7 cellular contexts compared by ENCODE assay signal in the genomic region with DNA sequence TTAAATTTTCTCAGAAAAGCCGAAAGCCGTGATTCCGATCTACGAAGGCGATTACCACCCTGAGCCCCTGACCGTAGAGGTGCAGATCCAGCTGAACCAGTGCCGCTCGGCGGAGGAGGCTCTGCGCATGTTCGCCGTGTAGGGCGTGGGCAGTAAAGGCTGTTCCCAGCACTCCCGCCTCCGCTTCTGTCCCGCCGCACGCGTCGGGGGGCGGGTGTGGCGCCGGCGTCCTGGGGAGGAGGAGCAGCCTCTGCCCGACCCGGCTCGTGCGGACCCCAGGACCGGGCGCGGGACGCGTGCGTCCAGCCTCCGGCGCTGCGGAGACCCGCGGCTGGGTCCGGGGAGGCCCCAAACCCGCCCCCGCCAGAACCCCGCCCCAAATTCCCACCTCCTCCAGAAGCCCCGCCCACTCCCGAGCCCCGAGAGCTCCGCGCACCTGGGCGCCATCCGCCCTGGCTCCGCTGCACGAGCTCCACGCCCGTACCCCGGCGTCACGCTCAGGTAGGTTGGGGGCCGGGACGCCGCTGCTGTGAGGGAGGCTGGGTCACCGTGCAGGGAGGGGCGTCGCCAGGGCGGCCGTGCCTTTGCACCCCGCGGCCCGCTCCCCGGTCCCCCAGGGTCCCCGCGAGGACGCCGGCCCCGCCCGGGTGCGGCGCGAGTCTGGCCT. TPM values are rescaled to one million over a fixed set of nuclear protein-coding genes. Genes with fewer than 3 reads are reported as not detected.
DNase-seq lines count a peak whose midpoint lies in the region; ATAC-seq and TF ChIP-seq lines count a peak whose summit lies in the region.

TSS of gene B3GNT4 (plus strand) at position 409 of the 667 bp plus-strand sequence. CDS start 910 bp downstream, outside the sequence.

- no peak within 1 kb of the TSS for H3K27ac ChIP-seq in effector memory CD4-positive, alpha-beta T cell (ENCODE audit: insufficient read depth, low read length, poor library complexity, severe bottlenecking)

- no peaks in the 10 kb centered on the region for H3K9me3 Mint-ChIP-seq in activated CD8-positive, alpha-beta T cell treated with anti-CD3 and anti-CD28 coated beads for 36 hours

- peaks cover 18% of the 10 kb centered on the region for H3K27me3 Mint-ChIP-seq in activated CD8-positive, alpha-beta T cell treated with anti-CD3 and anti-CD28 coated beads for 36 hours

- CTCF ChIA-PET in activated CD8-positive, alpha-beta T cell treated with anti-CD3 and anti-CD28 coated beads for 36 hours (lab: Charles Lee) = interaction anchor here (0.9 kb wide), 1 partner anchor 32 kb away, joined by 3 read pairs; no protein-coding TSS in a partner anchor

- H3K4me1 Mint-ChIP-seq in activated CD8-positive, alpha-beta T cell treated with anti-CD3 and anti-CD28 coated beads for 36 hours (ENCODE audit: low read depth) = peaks cover 14% of the 10 kb centered on the region

- H3K36me3 Mint-ChIP-seq in activated CD8-positive, alpha-beta T cell treated with anti-CD3 and anti-CD28 coated beads for 36 hours (ENCODE audit: low read depth) = peaks cover 7% of the 10 kb centered on the region

- ATAC-seq in GM19438 (IDR thresholded peaks at IDR 0.05; ENCODE audit: low read depth, unreplicated experiment) (peak; percentile 51), HG02571 (IDR thresholded peaks at IDR 0.05; ENCODE audit: unreplicated experiment) (no peak)
- ATAC-seq in activated CD8-positive, alpha-beta T cell treated with anti-CD3 and anti-CD28 coated beads for 36 hours = peak; percentile 77

- no peaks in the 10 kb centered on the region for H3K27me3 ChIP-seq in effector memory CD4-positive, alpha-beta T cell (replicated peaks; ENCODE audit: control insufficient read depth, insufficient read depth, low read length, poor library complexity, severe bottlenecking)

- H3K9me3 ChIP-seq in effector memory CD4-positive, alpha-beta T cell (ENCODE audit: control insufficient read depth, low read length) = no peaks in the 10 kb centered on the region

- H3K4me3 ChIP-seq in effector memory CD4-positive, alpha-beta T cell (ENCODE audit: insufficient read depth, low read depth, low read length, poor library complexity, severe bottlenecking) = peak within 1 kb of the TSS; percentile 61

- DNase-seq in NCI-H2171 treated with DMSO at 0.1 percent for 48 hours (lab: John Stamatoyannopoulos, UW) (peak; percentile 63), mucosa of gallbladder (ENCODE audit: low spot score) (peak; percentile 46)
- DNase-seq in activated CD8-positive, alpha-beta T cell treated with anti-CD3 and anti-CD28 coated beads for 36 hours = peak; percentile 75
- DNase-seq in effector memory CD4-positive, alpha-beta T cell = peak; percentile 50 to 65 (median 52)
- peak; percentile 76 for DNase-seq in stimulated activated CD8-positive, alpha-beta memory T cell treated with anti-CD3 and anti-CD28 coated beads, Interleukin-4, amount 100 ng/mL, for 48 hours

- peaks cover 5% of the 10 kb centered on the region for H3K36me3 ChIP-seq in effector memory CD4-positive, alpha-beta T cell (ENCODE audit: control insufficient read depth, insufficient read depth, low read length)

- POLR2A ChIA-PET in activated CD8-positive, alpha-beta T cell treated with anti-CD3 and anti-CD28 coated beads for 36 hours (lab: Charles Lee) = interaction anchor here (1.3 kb wide), 1 partner anchor 98 kb away, joined by 3 read pairs; no protein-coding TSS in a partner anchor

- H3K4me3 Mint-ChIP-seq in activated CD8-positive, alpha-beta T cell treated with anti-CD3 and anti-CD28 coated beads for 36 hours = peak within 1 kb of the TSS; percentile 75

- peak within 1 kb of the TSS; percentile 25 for H3K27ac Mint-ChIP-seq in activated CD8-positive, alpha-beta T cell treated with anti-CD3 and anti-CD28 coated beads for 36 hours

- intact Hi-C loops in activated CD8-positive, alpha-beta T cell treated with anti-CD3 and anti-CD28 coated beads for 36 hours (cut with micrococcal nuclease) = no loop called here

- peaks cover 10% of the 10 kb centered on the region for H3K4me1 ChIP-seq in effector memory CD4-positive, alpha-beta T cell (ENCODE audit: control insufficient read depth, insufficient read depth, low read length, poor library complexity, severe bottlenecking)

- no peak for TF ChIP-seq CTCF in activated CD8-positive, alpha-beta T cell treated with anti-CD3 and anti-CD28 coated beads for 36 hours (IDR thresholded peaks at IDR 0.05)

RNA-seq across cellular contexts. Expression of gene B3GNT4, which starts in this region (rescaled TPM):
- total RNA-seq in activated CD8-positive, alpha-beta T cell treated with anti-CD3 and anti-CD28 coated beads for 36 hours = 1 to 10 TPM; 3.6 to 5.1 TPM
- total RNA-seq in mucosa of gallbladder = 0.23 TPM

Comparison
In these comparisons a context has a peak if more than half of its experiments do, and no peak if none do; other contexts are left out.
1. Peak in DNase-seq in mucosa of gallbladder; RNA of the gene not detected or under 1 TPM.